Comparison of ENCODE assay signal across 9 cellular contexts in the genomic region with DNA sequence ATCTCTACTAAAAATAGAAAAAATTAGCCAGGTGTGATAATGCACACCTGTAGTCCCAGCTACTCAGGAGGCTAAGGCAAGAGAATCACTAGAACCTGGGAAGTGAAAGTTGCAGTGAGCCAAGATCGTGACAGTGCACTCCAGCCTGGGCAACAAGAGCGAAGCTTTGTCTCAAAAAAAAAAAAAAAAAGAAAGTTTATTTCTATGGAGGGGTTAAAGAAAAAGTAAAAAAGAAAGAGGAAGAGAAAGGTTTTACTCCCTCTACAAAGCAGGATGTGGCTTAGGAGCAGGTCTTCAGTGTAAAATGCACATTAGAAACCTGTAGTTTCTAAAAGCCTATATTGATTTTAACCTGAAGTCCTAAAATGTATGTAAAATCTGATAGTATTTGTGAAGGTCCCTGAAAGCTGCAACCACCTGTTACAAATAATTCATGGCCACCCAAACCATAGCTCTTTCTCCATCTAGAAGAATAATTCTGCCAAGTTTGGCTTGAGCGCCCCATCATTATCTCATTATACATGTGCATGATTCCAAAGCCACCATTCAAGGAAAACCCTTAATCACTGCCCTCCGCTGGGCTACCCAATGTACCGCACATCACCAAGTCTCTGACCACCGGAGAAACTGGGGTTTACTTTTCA. TPM values are rescaled to one million over a fixed set of nuclear protein-coding genes. Genes with fewer than 3 reads are reported as not detected.
DNase-seq lines count a peak whose midpoint lies in the region; TF ChIP-seq lines count a peak whose summit lies in the region.
"Had no signal": no experiment of that assay in that cellular context is flagged by ENCODE, and none has a peak within 500 bp of the region (broad histone marks: within the 10 kb centered on the region; RNA-seq: fewer than 3 reads in every experiment).

No MANE protein-coding gene starts in this region.

- in situ Hi-C loops in brain microvascular endothelial cell (cut with HindIII; ENCODE audit: low pct_ligation_motif_present, low sequenced_read_pairs): no loop called here

- H3K27me3 ChIP-seq in brain microvascular endothelial cell (replicated peaks) (no peaks in the 10 kb centered on the region), ovary (no peaks in the 10 kb centered on the region)

- TF ChIP-seq POLR2A in ovary (IDR thresholded peaks at IDR 0.05): no peak

- intact Hi-C loops in ovary (cut with DNase I): loop anchor here in 2 of 4 donors (5.0 kb wide), 1 partner anchor 152 kb away; no protein-coding TSS in a partner anchor

- DNase-seq in NCI-H2081 (lab: John Stamatoyannopoulos, UW): peak; percentile 1 to 52
- no peak for DNase-seq in NCI-H2081 treated with DMSO at 0.1 percent for 48 hours (lab: John Stamatoyannopoulos, UW)
- no peak for DNase-seq in LNCaP clone FGC (ENCODE audit: low read depth)
- DNase-seq in brain microvascular endothelial cell: no peak
- DNase-seq in retinal pigment epithelial cell (ENCODE audit: low read depth): no peak
- DNase-seq in stimulated activated CD4-positive, alpha-beta T cell treated with anti-CD3 and anti-CD28 coated beads, Interleukin-4, amount 100 ng/mL, for 24 hours: no peak
- DNase-seq in ovary: no peak
- DNase-seq in DMS153 (lab: John Stamatoyannopoulos, UW): no peak
- DNase-seq: NCI-H524 had no signal

- 0 out of 2 replicates have a peak, but pooled peaks have one; percentile 14 for TF ChIP-seq CTCF in LNCaP clone FGC (IDR thresholded peaks at IDR 0.05; ENCODE audit: control insufficient read depth, extremely low read depth, insufficient read depth)
- peak; percentile 28 for TF ChIP-seq CTCF in brain microvascular endothelial cell (IDR thresholded peaks at IDR 0.05; ENCODE audit: low read depth, low read length, missing control alignments)
- TF ChIP-seq CTCF in retinal pigment epithelial cell (conservative IDR thresholded peaks at IDR 0.05; ENCODE audit: low read depth, low read length): peak; percentile 23
- no peak for TF ChIP-seq CTCF in ovary (IDR thresholded peaks at IDR 0.05)

- H3K27ac ChIP-seq in brain microvascular endothelial cell (no peak overlapping the region), ovary (no peak overlapping the region)

- H3K4me1 ChIP-seq in ovary (ENCODE audit: insufficient read depth): peaks cover 7% of the 10 kb centered on the region

- H3K9me3 ChIP-seq in ovary: no peaks in the 10 kb centered on the region

- H3K36me3 ChIP-seq in brain microvascular endothelial cell (replicated peaks): no peaks in the 10 kb centered on the region
- H3K36me3 ChIP-seq in ovary: no peaks in the 10 kb centered on the region

- 90 to 95% (median 93%) methylated on average over 6 of the region's 6 CpGs for WGBS in ovary, 3 donors

- TF ChIP-seq EP300 in ovary (IDR thresholded peaks at IDR 0.05): no peak

- H3K4me3 ChIP-seq in LNCaP clone FGC (ENCODE audit: low read depth, low read length) (no peak overlapping the region), brain microvascular endothelial cell (ENCODE audit: low read depth, low read length) (no peak overlapping the region), retinal pigment epithelial cell (ENCODE audit: low read length) (no peak overlapping the region), ovary (no peak overlapping the region)

RNA-seq across cellular contexts. Expression of a gene that starts 3.4 kb away (rescaled TPM):
- total RNA-seq in ovary: 10 to 100 TPM; 22.4 to 57.8 (median 49.0) TPM
- 10 to 100 TPM; 18.0 to 61.5 TPM for polyA plus RNA-seq in ovary

RNA-seq across cellular contexts. Expression of a gene that starts 14.1 kb away (rescaled TPM):
- total RNA-seq in ovary: 10 to 100 TPM; 11.6 to 34.4 (median 28.3) TPM
- polyA plus RNA-seq in ovary: 10 to 100 TPM; 16.3 to 44.0 TPM

Comparison
In these comparisons a context has a peak if more than half of its experiments do, and no peak if none do; other contexts are left out.
1. DNase-seq: peak in NCI-H2081 (2 of 2); none in NCI-H2081 treated with DMSO at 0.1 percent for 48 hours (single experiment), LNCaP clone FGC (single experiment), brain microvascular endothelial cell (single experiment), retinal pigment epithelial cell (single experiment), stimulated activated CD4-positive, alpha-beta T cell treated with anti-CD3 and anti-CD28 coated beads, Interleukin-4, amount 100 ng/mL, for 24 hours (single experiment), ovary (0 of 5) and DMS153 (single experiment).
2. CTCF ChIP-seq: peak in LNCaP clone FGC (single experiment), brain microvascular endothelial cell (single experiment) and retinal pigment epithelial cell (single experiment); none in ovary (0 of 3).